ENCODE assay signal across 29 cellular contexts in genomic region chr14:36585100-36585499, GRCh38. TPM values are rescaled to one million over a fixed set of nuclear protein-coding genes. Genes with fewer than 3 reads are reported as not detected.
DNase-seq lines count a peak whose midpoint lies in the region; ATAC-seq and TF ChIP-seq lines count a peak whose summit lies in the region.
"Had no signal": no experiment of that assay in that cellular context is flagged by ENCODE, and none has a peak within 500 bp of the region (broad histone marks: within the 10 kb centered on the region; RNA-seq: fewer than 3 reads in every experiment).

No MANE protein-coding gene starts in this region.

- H3K4me3 Mint-ChIP-seq in endothelial cell (ENCODE audit: unreplicated experiment): no peak overlapping the region
- H3K4me3 Mint-ChIP-seq: activated CD8-positive, alpha-beta T cell treated with anti-CD3 and anti-CD28 coated beads for 36 hours; B cell; neural progenitor cell; T-helper 1 cell treated with Interleukin-12 subunit alpha and Interleukin-12 subunit beta and Interleukin-4 antibody, amounts not matched to agents 30 μg/mL and 1 μg/mL, for 36 hours had no signal

- intact Hi-C loops in right lobe of liver (cut with DNase I): no loop called here

- H3K27ac Mint-ChIP-seq in endothelial cell (ENCODE audit: unreplicated experiment): no peak overlapping the region
- H3K27ac Mint-ChIP-seq: activated CD8-positive, alpha-beta T cell treated with anti-CD3 and anti-CD28 coated beads for 36 hours; B cell; neural progenitor cell had no signal

- TF ChIP-seq POLR2A in right lobe of liver (IDR thresholded peaks at IDR 0.05): no peak

- peak; percentile 15 to 53 (median 36) for ATAC-seq in right lobe of liver
- ATAC-seq in HG03457 (IDR thresholded peaks at IDR 0.05; ENCODE audit: unreplicated experiment): no peak
- ATAC-seq in stimulated activated naive CD8-positive, alpha-beta T cell treated with anti-CD3 and anti-CD28 coated beads, Interleukin-15, Interleukin-2, amounts not matched to agents 100 U/mL and 50 U/mL, for 24 hours: no peak
- ATAC-seq: A549; activated CD8-positive, alpha-beta T cell treated with anti-CD3 and anti-CD28 coated beads for 36 hours; GM12878; Panc1 had no signal

- H3K4me1 ChIP-seq in right lobe of liver: peaks cover 0 to 10% (median 0%) of the 10 kb centered on the region in 4 donors
- H3K4me1 ChIP-seq: A549 had no signal

- TF ChIP-seq CTCF in right lobe of liver (IDR thresholded peaks at IDR 0.05) (no peak), endothelial cell (IDR thresholded peaks at IDR 0.05; ENCODE audit: unreplicated experiment) (no peak)

- H3K27me3 Mint-ChIP-seq in endothelial cell (ENCODE audit: unreplicated experiment): peaks cover 21% of the 10 kb centered on the region

- DNase-seq in DMS53 (lab: John Stamatoyannopoulos, UW) (peak; percentile 81), NCI-H1436 treated with DMSO at 0.1 percent for 48 hours (lab: John Stamatoyannopoulos, UW) (peak; percentile 6), NCI-H510A treated with DMSO at 0.1 percent for 48 hours (lab: John Stamatoyannopoulos, UW) (peak; percentile 97), right lobe of liver (no peak), RPMI8226 (no peak), endothelial cell (ENCODE audit: low spot score) (no peak)
- no peak for DNase-seq in stimulated activated naive CD8-positive, alpha-beta T cell treated with anti-CD3 and anti-CD28 coated beads, Interleukin-15, Interleukin-2, amounts not matched to agents 100 U/mL and 50 U/mL, for 24 hours
- DNase-seq: activated CD4-positive, CD25-positive, alpha-beta regulatory T cell treated with anti-CD3 and anti-CD28 coated beads, Interleukin-2, amount 50 U/mL, for 72 hours; activated CD8-positive, alpha-beta T cell treated with anti-CD3 and anti-CD28 coated beads for 36 hours; DND-41; dorsolateral prefrontal cortex; IMR-90; islet precursor cell; mammary epithelial cell; NCI-H1048; NCI-H446; posterior cingulate gyrus; sigmoid colon; stimulated activated CD4-positive, alpha-beta T cell treated with anti-CD3 and anti-CD28 coated beads, Interleukin-15, amount 100 ng/mL, for 24 hours; transverse colon had no signal

- no peaks in the 10 kb centered on the region for H3K36me3 ChIP-seq in right lobe of liver
- H3K36me3 ChIP-seq: neural progenitor cell, sigmoid colon, transverse colon had no signal

- H3K27ac ChIP-seq in right lobe of liver: no peak overlapping the region
- H3K27ac ChIP-seq: A549, dorsolateral prefrontal cortex, neural progenitor cell, sigmoid colon, transverse colon had no signal

- no peaks in the 10 kb centered on the region for H3K9me3 Mint-ChIP-seq in endothelial cell (ENCODE audit: unreplicated experiment)
- H3K9me3 Mint-ChIP-seq: activated CD8-positive, alpha-beta T cell treated with anti-CD3 and anti-CD28 coated beads for 36 hours; T-helper 1 cell treated with Interleukin-12 subunit alpha and Interleukin-12 subunit beta and Interleukin-4 antibody, amounts not matched to agents 30 μg/mL and 1 μg/mL, for 36 hours had no signal

- peaks cover 7 to 15% of the 10 kb centered on the region in 2 donors for H3K27me3 ChIP-seq in right lobe of liver

- 11% methylated on average over 5 of the region's 5 CpGs for WGBS in right lobe of liver (ENCODE audit: insufficient coverage, low coverage, low lambda C conversion rate, missing lambda C conversion rate)

- no peak overlapping the region for H3K4me3 ChIP-seq in right lobe of liver
- H3K4me3 ChIP-seq: A549, dorsolateral prefrontal cortex, GM12878, neural progenitor cell, sigmoid colon, transverse colon had no signal

- no peaks in the 10 kb centered on the region for H3K9me3 ChIP-seq in right lobe of liver
- H3K9me3 ChIP-seq: A549, sigmoid colon, transverse colon had no signal

- H3K36me3 Mint-ChIP-seq in endothelial cell (ENCODE audit: low read depth, unreplicated experiment): no peaks in the 10 kb centered on the region
- H3K36me3 Mint-ChIP-seq: neural progenitor cell had no signal

- H3K4me1 Mint-ChIP-seq in endothelial cell (ENCODE audit: unreplicated experiment): peaks cover 2% of the 10 kb centered on the region
- H3K4me1 Mint-ChIP-seq: B cell had no signal

RNA-seq across cellular contexts. Expression of gene NKX2-8, which starts 2.7 kb away (rescaled TPM):
- total RNA-seq in right lobe of liver (not detected), endothelial cell (ENCODE audit: unreplicated experiment) (not detected)
- total RNA-seq: activated CD8-positive, alpha-beta T cell treated with anti-CD3 and anti-CD28 coated beads for 36 hours; B cell; endothelial cell of umbilical vein; glomerular endothelial cell; GM12878; IMR-90; sigmoid colon; transverse colon had no signal

Comparison
In these comparisons a context has a peak if more than half of its experiments do, and no peak if none do; other contexts are left out.
1. DNase-seq: peak in DMS53 (single experiment), NCI-H1436 treated with DMSO at 0.1 percent for 48 hours (single experiment) and NCI-H510A treated with DMSO at 0.1 percent for 48 hours (single experiment); none in right lobe of liver (0 of 3), RPMI8226 (single experiment), endothelial cell (single experiment) and stimulated activated naive CD8-positive, alpha-beta T cell treated with anti-CD3 and anti-CD28 coated beads, Interleukin-15, Interleukin-2, amounts not matched to agents 100 U/mL and 50 U/mL, for 24 hours (single experiment).
2. ATAC-seq: peak in right lobe of liver (4 of 4); none in HG03457 (single experiment) and stimulated activated naive CD8-positive, alpha-beta T cell treated with anti-CD3 and anti-CD28 coated beads, Interleukin-15, Interleukin-2, amounts not matched to agents 100 U/mL and 50 U/mL, for 24 hours (single experiment).